2 cellular contexts compared by ENCODE assay signal in the genomic region with DNA sequence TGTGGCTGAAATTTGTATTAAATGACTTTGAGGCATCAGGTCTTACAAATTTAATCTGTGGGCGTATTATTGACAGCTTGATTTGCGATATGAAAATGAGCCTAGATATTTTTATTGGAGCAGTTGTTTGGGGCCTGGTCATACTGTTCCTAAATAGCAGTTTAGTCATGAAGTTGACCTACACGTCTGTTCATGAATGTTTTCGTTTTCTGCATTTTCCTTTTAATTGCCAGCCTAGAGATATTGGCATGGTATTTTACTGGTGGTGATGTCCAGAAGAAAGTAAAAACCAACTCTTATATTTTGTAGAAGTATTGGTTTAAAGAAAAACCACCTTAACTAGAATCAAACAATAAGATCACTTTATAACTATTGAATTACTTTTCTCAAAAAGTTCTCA.
TF ChIP-seq lines count a peak whose summit lies in the region.

No MANE protein-coding gene starts in this region.

TF ChIP-seq in A549, 52 proteins besides CTCF, POLR2A, EP300 and RAD21:
- TF ChIP-seq CHD2 (IDR thresholded peaks at IDR 0.05; ENCODE audit: low read length, partially characterized antibody) (no peak), ZSCAN20 (CRISPR knock-in tag; IDR thresholded peaks at IDR 0.05) (no peak), ELK1 (IDR thresholded peaks at IDR 0.05; ENCODE audit: low read depth, low read length) (no peak), MAFK (IDR thresholded peaks at IDR 0.05; ENCODE audit: partially characterized antibody) (no peak), ZNF302 (CRISPR knock-in tag; IDR thresholded peaks at IDR 0.05) (no peak), E2F6 (IDR thresholded peaks at IDR 0.05; ENCODE audit: borderline replicate concordance, low read depth) (no peak), JUNB (IDR thresholded peaks at IDR 0.05) (no peak), NFE2L2 (conservative IDR thresholded peaks at IDR 0.05; ENCODE audit: low read length) (no peak), FOSL2 (IDR thresholded peaks at IDR 0.05) (no peak), FOSL2 (CRISPR knock-in tag; IDR thresholded peaks at IDR 0.05) (no peak), CEBPB (IDR thresholded peaks at IDR 0.05) (no peak)
- TF ChIP-seq, protein P1, sequence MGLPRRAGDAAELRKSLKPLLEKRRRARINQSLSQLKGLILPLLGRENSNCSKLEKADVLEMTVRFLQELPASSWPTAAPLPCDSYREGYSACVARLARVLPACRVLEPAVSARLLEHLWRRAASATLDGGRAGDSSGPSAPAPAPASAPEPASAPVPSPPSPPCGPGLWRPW (IDR thresholded peaks at IDR 0.05), result no peak
- TF ChIP-seq, protein P2, sequence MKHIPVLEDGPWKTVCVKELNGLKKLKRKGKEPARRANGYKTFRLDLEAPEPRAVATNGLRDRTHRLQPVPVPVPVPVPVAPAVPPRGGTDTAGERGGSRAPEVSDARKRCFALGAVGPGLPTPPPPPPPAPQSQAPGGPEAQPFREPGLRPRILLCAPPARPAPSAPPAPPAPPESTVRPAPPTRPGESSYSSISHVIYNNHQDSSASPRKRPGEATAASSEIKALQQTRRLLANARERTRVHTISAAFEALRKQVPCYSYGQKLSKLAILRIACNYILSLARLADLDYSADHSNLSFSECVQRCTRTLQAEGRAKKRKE (CRISPR knock-in tag; IDR thresholded peaks at IDR 0.05; ENCODE audit: low read depth), result no peak

TF ChIP-seq in IMR-90, 13 proteins besides CTCF, POLR2A, EP300 and RAD21:
- TF ChIP-seq ELK1 (IDR thresholded peaks at IDR 0.05; ENCODE audit: borderline replicate concordance, low read depth, low read length), result no peak
